ENCODE assay signal across 8 cellular contexts in genomic region chr9:7799234-7799933, GRCh38. TPM values are rescaled to one million over a fixed set of nuclear protein-coding genes. Genes with fewer than 3 reads are reported as not detected.
A peak's percentile ranks its signal among the peaks of the same experiment; 100 is the strongest.
DNase-seq lines count a peak whose midpoint lies in the region; ATAC-seq, FAIRE-seq and TF ChIP-seq lines count a peak whose summit lies in the region.

TSS of gene DMAC1 (minus strand) at chr9:7799778. CDS start at chr9:7799734, 44 bp downstream.

- H3K9ac ChIP-seq in mucosa of stomach (ENCODE audit: low read length): peak within 1 kb of the TSS; percentile 83

- H3K27ac ChIP-seq in OCI-LY7 (ENCODE audit: low read depth, low read length, poor library complexity, severe bottlenecking) (peak within 1 kb of the TSS; percentile 59), esophagus (ENCODE audit: low read depth in 2 of 2, low read length in 1 of 2) (peak within 1 kb of the TSS; percentile 57 to 87)

- POLR2A ChIA-PET in OCI-LY7 (lab: Charles Lee): interaction anchor here (0.6 to 1.2 kb wide), 3 partner anchors 120 to 1037 kb away, joined by 3 to 9 read pairs (median 3); no protein-coding TSS in a partner anchor

- in situ Hi-C loops in Caki2 (cut with HindIII; ENCODE audit: low pct_unique_long_range_greater_than_20kb, low sequenced_read_pairs): no loop called here

- DNase-seq in Caki2 (ENCODE audit: low read depth) (peak; percentile 73), HTR-8/SVneo (ENCODE audit: insufficient read length, low spot score) (peak; percentile 78), OCI-LY7 (ENCODE audit: low spot score) (peak; percentile 88), activated T-cell treated with anti-CD3 and anti-CD28 coated beads for 48 hours (ENCODE audit: low read depth) (peak; percentile 68)
- peak; percentile 44 to 52 for DNase-seq in stimulated activated CD8-positive, alpha-beta memory T cell treated with anti-CD3 and anti-CD28 coated beads, Interleukin-7, amount 100 ng/mL, for 1 hour (ENCODE audit: low read depth in 2 of 2)

- peaks cover 35% of the 10 kb centered on the region for H3K36me3 ChIP-seq in OCI-LY7 (ENCODE audit: insufficient read depth, low read length)
- peaks cover 0 to 3% of the 10 kb centered on the region in 2 donors for H3K36me3 ChIP-seq in esophagus (ENCODE audit: control insufficient read depth in 2 of 2, insufficient read depth in 2 of 2, low read length in 1 of 2)
- H3K36me3 ChIP-seq in mucosa of stomach (ENCODE audit: control insufficient read depth, insufficient read depth, low read length): no peaks in the 10 kb centered on the region

- CTCF ChIA-PET in OCI-LY7 (lab: Charles Lee; ENCODE audit: unreplicated experiment): no interaction called here

- no peaks in the 10 kb centered on the region for H4K20me1 ChIP-seq in OCI-LY7 (ENCODE audit: insufficient read depth, low read length)

- ATAC-seq in GM21360 (IDR thresholded peaks at IDR 0.05; ENCODE audit: unreplicated experiment): peak; percentile 90

- no peak for FAIRE-seq in HTR-8/SVneo (lab: Jason Lieb, UNC)

- H3K4me3 ChIP-seq in OCI-LY7 (ENCODE audit: low read depth, low read length, poor library complexity, severe bottlenecking): peak within 1 kb of the TSS; percentile 80
- H3K4me3 ChIP-seq in esophagus (ENCODE audit: low read depth in 1 of 2, low read length in 2 of 2): peak within 1 kb of the TSS; percentile 64 to 97
- peak within 1 kb of the TSS; percentile 66 for H3K4me3 ChIP-seq in mucosa of stomach (ENCODE audit: low read length)

- H2AFZ ChIP-seq in OCI-LY7 (ENCODE audit: low read length): peak within 1 kb of the TSS; percentile 90

- H3K4me1 ChIP-seq in OCI-LY7 (ENCODE audit: insufficient read depth, low read length, poor library complexity, severe bottlenecking) (peaks cover 15% of the 10 kb centered on the region), esophagus (ENCODE audit: control insufficient read depth in 2 of 2, insufficient read depth in 2 of 2, low read length in 1 of 2) (no peaks in the 10 kb centered on the region), mucosa of stomach (ENCODE audit: control insufficient read depth, insufficient read depth, low read length) (no peaks in the 10 kb centered on the region)

- no peaks in the 10 kb centered on the region for H3K9me2 ChIP-seq in OCI-LY7 (ENCODE audit: insufficient read depth, low read length)

- peak within 1 kb of the TSS; percentile 98 for H3K4me2 ChIP-seq in OCI-LY7 (ENCODE audit: low read length)

- BruUV-seq in OCI-LY7 (replicated peaks; lab: Mats Ljungman, UMichigan): no TSS peak

- peaks cover 22% of the 10 kb centered on the region for H3K79me2 ChIP-seq in OCI-LY7 (ENCODE audit: insufficient read depth, low read depth, low read length)

- H3K27me3 ChIP-seq in esophagus (ENCODE audit: control insufficient read depth in 1 of 2, insufficient read depth in 2 of 2, low read length in 2 of 2) (no peaks in the 10 kb centered on the region), mucosa of stomach (ENCODE audit: control insufficient read depth, insufficient read depth, low read length) (no peaks in the 10 kb centered on the region)

- intact Hi-C loops in OCI-LY7 (cut with micrococcal nuclease; ENCODE audit: unreplicated experiment): loop anchor here (5.0 kb wide), 1 partner anchor 178 kb away; no protein-coding TSS in a partner anchor

- TF ChIP-seq CTCF in OCI-LY7 (conservative IDR thresholded peaks at IDR 0.05; ENCODE audit: low read length): no peak

- H3K9me3 ChIP-seq in OCI-LY7 (ENCODE audit: low read length): no peaks in the 10 kb centered on the region
- no peaks in the 10 kb centered on the region for H3K9me3 ChIP-seq in esophagus (ENCODE audit: control insufficient read depth in 2 of 2, insufficient read depth in 1 of 2, low read depth in 1 of 2, low read length in 1 of 2)
- H3K9me3 ChIP-seq in mucosa of stomach (ENCODE audit: control insufficient read depth, low read length): no peaks in the 10 kb centered on the region

- WGBS in esophagus, 2 donors: 0% methylated on average over 46 of the region's 46 CpGs

RNA-seq across cellular contexts. Expression of gene DMAC1, which starts in this region (rescaled TPM):
- 9.6 and 11.3 TPM in 2 replicates for total RNA-seq in Caki2 (2014; rRNA removed; shearing (Covaris generic); ENCODE audit: low replicate concordance)
- total RNA-seq in OCI-LY7 (2014; rRNA removed; shearing (Covaris generic)): 29.1 and 30.5 TPM in 2 replicates
- total RNA-seq in OCI-LY7 (2022): 103 and 112 TPM in 2 replicates
- polyA plus RNA-seq in esophagus: 10 to 100 TPM in 1 of 2 donors, 1 to 10 TPM in 1; 6.9 to 11.7 TPM

Comparison
In these comparisons a context has a peak if more than half of its experiments do, and no peak if none do; other contexts are left out.
1. Peak in every context shown above with its lines: DNase-seq, ATAC-seq, H3K4me3 ChIP-seq and H3K27ac ChIP-seq.